In the genomic region with DNA sequence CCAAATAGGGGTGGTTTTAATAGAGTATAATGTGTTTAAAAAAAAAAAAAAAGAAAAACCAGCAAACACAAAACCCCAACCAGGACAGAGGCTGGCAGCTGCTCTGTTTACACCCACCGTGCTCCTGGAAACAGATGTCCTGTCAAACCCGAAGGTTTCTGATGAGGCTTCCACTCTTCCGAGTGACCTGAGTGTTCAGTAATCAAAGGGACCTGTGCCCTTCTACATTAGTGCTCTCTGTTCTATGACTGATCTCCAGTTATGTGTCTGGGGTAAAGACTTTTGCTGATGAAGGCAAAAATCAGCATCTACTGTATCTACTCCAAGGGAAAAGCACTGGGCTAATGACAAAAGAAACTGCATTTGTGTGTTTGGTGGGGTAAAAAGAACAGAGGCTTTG, we compare ENCODE assay signal across 16 cellular contexts. TPM values are rescaled to one million over a fixed set of nuclear protein-coding genes. Genes with fewer than 3 reads are reported as not detected.
DNase-seq lines count a peak whose midpoint lies in the region; ATAC-seq, FAIRE-seq and TF ChIP-seq lines count a peak whose summit lies in the region.
"Had no signal": no experiment of that assay in that cellular context is flagged by ENCODE, and none has a peak within 500 bp of the region (broad histone marks: within the 10 kb centered on the region; RNA-seq: fewer than 3 reads in every experiment).

No MANE protein-coding gene starts in this region.

- H3K4me1 Mint-ChIP-seq in nephron (peaks cover 17% of the 10 kb centered on the region), H9 (peaks cover 12 to 14% of the 10 kb centered on the region in 2 experiments)

- H2BK12ac ChIP-seq in H9 (ENCODE audit: insufficient read length, low read depth, low read length) = no peak overlapping the region

- no peak overlapping the region for H4K5ac ChIP-seq in H9 (ENCODE audit: insufficient read length, low read depth, low read length)

- H2BK20ac ChIP-seq in H9 (ENCODE audit: low read depth, low read length, poor library complexity, severe bottlenecking) = no peak overlapping the region

- H3K27me3 Mint-ChIP-seq in nephron (ENCODE audit: low read depth) (peaks cover 52% of the 10 kb centered on the region), H9 (ENCODE audit: low read depth) (peaks cover 53% of the 10 kb centered on the region)

- H3K79me2 ChIP-seq in GM12878 (ENCODE audit: control insufficient read depth, insufficient read depth, low read length) = peaks cover 11% of the 10 kb centered on the region
- H3K79me2 ChIP-seq in H9 (ENCODE audit: insufficient read depth, low read length) = no peaks in the 10 kb centered on the region

- no peak overlapping the region for H2AK5ac ChIP-seq in H9 (ENCODE audit: insufficient read length, low read length)

- TF ChIP-seq CTCF in GM12878 (IDR thresholded peaks at IDR 0.05 in 2 of 3, conservative IDR thresholded peaks at IDR 0.05 in 1 of 3; ENCODE audit: control insufficient read depth in 2 of 3, extremely low read depth in 1 of 3, insufficient read depth in 1 of 3, low read depth in 3 of 3, low read length in 3 of 3) (no peak), nephron (IDR thresholded peaks at IDR 0.05; ENCODE audit: unreplicated experiment in 3 of 3) (no peak), H9 (conservative IDR thresholded peaks at IDR 0.05) (no peak)

- no peaks in the 10 kb centered on the region for H3K36me3 ChIP-seq in GM12878 (ENCODE audit: control insufficient read depth in 2 of 2, insufficient read depth in 2 of 2, low read length in 1 of 2)
- H3K36me3 ChIP-seq: prostate gland, SJSA1, suprapubic skin had no signal

- H2AFZ ChIP-seq in GM12878 (ENCODE audit: control insufficient read depth, low read depth, low read length) (no peak overlapping the region), H9 (ENCODE audit: low read length) (no peak overlapping the region)
- H2AFZ ChIP-seq: hepatocyte had no signal

- in situ Hi-C loops in GM12878 (cut with MboI) = loop anchor here (25.0 kb wide), 1 partner anchor 981 kb away; the partner anchor contains the start of gene ITSN2

- H4K8ac ChIP-seq in H9 (replicated peaks; ENCODE audit: insufficient read length, low read depth, low read length) = no peak overlapping the region

- peak overlapping the region; percentile 81 for H3K27ac ChIP-seq in GM12878 (ENCODE audit: control insufficient read depth, insufficient read depth)
- H3K27ac ChIP-seq in H9 (ENCODE audit: insufficient read length, low read depth, low read length) = no peak overlapping the region
- H3K27ac ChIP-seq: hepatocyte, prostate gland had no signal

- FAIRE-seq in GM12878 (lab: Jason Lieb, UNC) = no peak

- H3K4me1 ChIP-seq in GM12878 (ENCODE audit: control insufficient read depth, insufficient read depth, low read length) (peaks cover 35% of the 10 kb centered on the region), H9 (ENCODE audit: insufficient read depth, low read length) (no peaks in the 10 kb centered on the region; the same call in 1 of the 2 replicates)
- H3K4me1 ChIP-seq: prostate gland had no signal

- intact Hi-C loops in GM12878 (cut with micrococcal nuclease; ENCODE audit: unreplicated experiment) = no loop called here

- no peak for ATAC-seq in GM12878
- no peak for ATAC-seq in HG03095 (IDR thresholded peaks at IDR 0.05; ENCODE audit: unreplicated experiment)
- ATAC-seq: left cardiac atrium had no signal

- 29% methylated on average over 3 of the region's 3 CpGs for WGBS in GM12878 (ENCODE audit: insufficient coverage, insufficient replicate concordance, low lambda C conversion rate, missing lambda C conversion rate)
- no CpG with 5 or more reads among the region's 3 CpGs for WGBS in H9 (ENCODE audit: extremely low coverage, insufficient read length, low lambda C conversion rate)

- BruUV-seq in GM12878 (replicated peaks; lab: Mats Ljungman, UMichigan) = no TSS peak

- peak; percentile 24 for DNase-seq in NCI-H146 (lab: John Stamatoyannopoulos, UW)
- DNase-seq in NCI-H146 treated with DMSO at 0.1 percent for 48 hours (lab: John Stamatoyannopoulos, UW; ENCODE audit: unreplicated experiment) = no peak
- DNase-seq in NAMALWA (ENCODE audit: low spot score) = peak; percentile 23
- DNase-seq in GM12878 (ENCODE audit: low read depth, low spot score) = no peak
- DNase-seq in H9 = no peak
- DNase-seq in activated gamma-delta T cell treated with Interleukin-2 at 50 U/mL for 16 hours = no peak
- DNase-seq: NCI-H187 treated with DMSO at 0.1 percent for 48 hours had no signal

- H3K9ac ChIP-seq in GM12878 (ENCODE audit: control insufficient read depth, insufficient read depth, low read length) (no peak overlapping the region), H9 (ENCODE audit: extremely low read depth, insufficient read length, low read length) (no peak overlapping the region)

- no peak overlapping the region for H4K91ac ChIP-seq in H9 (ENCODE audit: insufficient read length, low read depth, low read length)

- no peaks in the 10 kb centered on the region for H3K9me3 Mint-ChIP-seq in nephron
- peaks cover 0 to 2% of the 10 kb centered on the region in 2 experiments; a peak in 1 of 5 replicates for H3K9me3 Mint-ChIP-seq in H9
- H3K9me3 Mint-ChIP-seq: activated CD4-positive, alpha-beta memory T cell treated with anti-CD3 and anti-CD28 coated beads for 36 hours had no signal

- H3K27ac Mint-ChIP-seq in nephron (peak overlapping the region; percentile 38 to 59 (median 46)), H9 (no peak overlapping the region)

- POLR2A ChIA-PET in GM12878 (lab: Charles Lee) = interaction anchor here (0.6 kb wide), 1 partner anchor 81 kb away, joined by 3 read pairs; no protein-coding TSS in a partner anchor

- no peak overlapping the region for H3T11ph ChIP-seq in H9 (ENCODE audit: low read length)

- H3K18ac ChIP-seq in H9 (ENCODE audit: insufficient read length, low read depth, low read length) = no peak overlapping the region

- TF ChIP-seq POLR2A in GM12878 (IDR thresholded peaks at IDR 0.05; ENCODE audit: low read depth, low read length) = no peak

- SMC1A ChIA-PET in GM12878 (lab: Charles Lee; ENCODE audit: uncharacterized antibody, unreplicated experiment) = no interaction called here

- CTCF ChIA-PET in GM12878 (lab: Yijun Ruan, JAX) = no interaction called here

- H3K14ac ChIP-seq in H9 (ENCODE audit: insufficient read depth, low read length) = no peak overlapping the region

- H3K79me1 ChIP-seq in H9 (ENCODE audit: insufficient read depth, low read depth, low read length, poor library complexity, severe bottlenecking) = no peaks in the 10 kb centered on the region

- H3K4me3 ChIP-seq in GM12878 = no peak overlapping the region
- H3K4me3 ChIP-seq: body of pancreas, hepatocyte, prostate gland, SJSA1 had no signal

- no peak overlapping the region for H3K4ac ChIP-seq in H9 (ENCODE audit: low read depth, low read length)

- TF ChIP-seq RAD21 in GM12878 (IDR thresholded peaks at IDR 0.05; ENCODE audit: insufficient read depth, low read depth, low read length) = no peak

- H2BK5ac ChIP-seq in H9 (ENCODE audit: insufficient read length, low read length) = no peak overlapping the region

- H3K4me3 Mint-ChIP-seq in nephron = peak overlapping the region in 1 of 3 experiments; percentile 35
- no peak overlapping the region for H3K4me3 Mint-ChIP-seq in H9

- no peaks in the 10 kb centered on the region for H3K9me3 ChIP-seq in GM12878 (replicated peaks; ENCODE audit: control insufficient read depth, insufficient read depth, low read length)
- H3K9me3 ChIP-seq in H9 (ENCODE audit: control insufficient read depth, low read depth, low read length) = no peaks in the 10 kb centered on the region
- H3K9me3 ChIP-seq: body of pancreas, prostate gland, SJSA1, suprapubic skin had no signal

- RAD21 ChIA-PET in GM12878 (lab: Charles Lee; ENCODE audit: unreplicated experiment) = no interaction called here

- TF ChIP-seq EP300 in GM12878 (IDR thresholded peaks at IDR 0.05; ENCODE audit: borderline replicate concordance in 1 of 2, control insufficient read depth in 1 of 2, low read depth in 2 of 2, low read length in 2 of 2) = no peak

- no peak overlapping the region for H3K23ac ChIP-seq in H9 (ENCODE audit: insufficient read length, low read depth, low read length)

- peak overlapping the region; percentile 84; the same call in 1 of the 2 replicates for H3K4me2 ChIP-seq in GM12878 (ENCODE audit: control insufficient read depth, insufficient read depth)
- H3K4me2 ChIP-seq in H9 (ENCODE audit: insufficient read depth, insufficient read length, low read length) = no peak overlapping the region
- H3K4me2 ChIP-seq: hepatocyte had no signal

- no peak overlapping the region for H2BK120ac ChIP-seq in H9 (ENCODE audit: low read depth, low read length, poor library complexity, severe bottlenecking)

- H3K36me3 Mint-ChIP-seq in nephron (ENCODE audit: low read depth) = no peaks in the 10 kb centered on the region
- no peaks in the 10 kb centered on the region; a peak in 2 of 7 replicates for H3K36me3 Mint-ChIP-seq in H9 (ENCODE audit: insufficient read depth in 1 of 3, low read depth in 3 of 3)
- H3K36me3 Mint-ChIP-seq: activated CD4-positive, alpha-beta memory T cell treated with anti-CD3 and anti-CD28 coated beads for 36 hours had no signal

- no peak overlapping the region for H3K56ac ChIP-seq in H9 (ENCODE audit: insufficient read length, low read depth, low read length)

- H4K20me1 ChIP-seq in GM12878 (ENCODE audit: control insufficient read depth, insufficient read depth) (no peaks in the 10 kb centered on the region), H9 (ENCODE audit: control insufficient read depth, insufficient read depth, insufficient read length) (peaks cover 4% of the 10 kb centered on the region)

- H3K27me3 ChIP-seq in GM12878 (replicated peaks in 1 of 2; ENCODE audit: control insufficient read depth in 2 of 2, insufficient read depth in 2 of 2, low read length in 1 of 2) (no peaks in the 10 kb centered on the region), H9 (ENCODE audit: insufficient read depth, low read length) (peaks cover 9% of the 10 kb centered on the region; the same call in 1 of the 2 replicates)

- peaks cover 10% of the 10 kb centered on the region for H3K23me2 ChIP-seq in H9 (ENCODE audit: insufficient read length, low read depth, low read length, poor library complexity, severe bottlenecking)

- no peak overlapping the region for H2BK15ac ChIP-seq in H9 (ENCODE audit: low read depth, low read length)

RNA-seq across cellular contexts. Expression of gene KLHL29, which starts 3.5 kb away (rescaled TPM):
- 30.8 and 36.8 TPM in 2 replicates for total RNA-seq in GM12878 (2013; cell fraction: nucleolus; rRNA removed)
- 8.5 and 9.8 TPM in 2 replicates for total RNA-seq in GM12878 (2014; rRNA removed)
- 6.3 and 6.9 TPM in 2 replicates for total RNA-seq in GM12878 (2014; rRNA removed; fragmentation: Illumina TruSeq; extraction: Trizol)
- 17.9 and 19.5 TPM in 2 replicates for total RNA-seq in GM12878 (2021)
- 3.9 TPM for polyA plus RNA-seq in GM12878 (2011; ENCODE audit: low read depth)
- 4.3 and 5.3 TPM in 2 replicates for polyA plus RNA-seq in GM12878 (2011; rRNA removed)
- polyA plus RNA-seq in GM12878 (2011; cell fraction: cytosol; rRNA removed) = 5.4 and 7.7 TPM in 2 replicates
- 33.8 and 54.4 TPM in 2 replicates for polyA plus RNA-seq in GM12878 (2011; cell fraction: nucleus; rRNA removed)
- polyA plus RNA-seq in GM12878 (2012) = 5.1 and 6.7 TPM in 2 replicates
- polyA plus RNA-seq in GM12878 (2014; fragmentation: Illumina TruSeq; extraction: Trizol) = 5.7 and 9.5 TPM in 2 replicates
- 1 to 10 TPM; 1.4 to 2.2 TPM for polyA plus RNA-seq in GM12878 (2014; fragmentation: Nextera tagmentation; extraction: Ambion mirVana)
- polyA plus RNA-seq in GM12878 (2014; rRNA removed) = 16.1 and 19.4 TPM in 2 replicates
- 1 to 10 TPM; 2.5 to 2.7 TPM for polyA plus RNA-seq in GM12878 (2016; fragmentation: Nextera tagmentation; extraction: Ambion mirVana)
- 5.6 and 8.7 TPM in 2 replicates for polyA minus RNA-seq in GM12878 (2011; rRNA and poly(A)+ RNA removed)
- 3.3 and 5.0 TPM in 2 replicates for polyA minus RNA-seq in GM12878 (2011; cell fraction: cytosol; rRNA and poly(A)+ RNA removed)
- polyA minus RNA-seq in GM12878 (2011; cell fraction: nucleus; rRNA and poly(A)+ RNA removed) = 7.9 and 19.0 TPM in 2 replicates
- 2.1 and 2.4 TPM in 2 replicates for total RNA-seq in H9 (2021)

Comparison
In these comparisons a context has a peak if more than half of its experiments do, and no peak if none do; other contexts are left out.
1. DNase-seq: peak in NCI-H146 (single experiment) and NAMALWA (single experiment); none in NCI-H146 treated with DMSO at 0.1 percent for 48 hours (single experiment), GM12878 (single experiment), H9 (single experiment) and activated gamma-delta T cell treated with Interleukin-2 at 50 U/mL for 16 hours (single experiment).
2. H3K27ac Mint-ChIP-seq: peak in nephron (3 of 3); none in H9 (0 of 3).